Comparison of ENCODE assay signal across 27 cellular contexts in genomic region chr3:53733433-53733832, GRCh38.
"Had no signal": no experiment of that assay in that cellular context is flagged by ENCODE, and none has a peak within 500 bp of the region (broad histone marks: within the 10 kb centered on the region; RNA-seq: fewer than 3 reads in every experiment).

No MANE protein-coding gene starts in this region.

- H3K4me3 ChIP-seq: esophagus muscularis mucosa, lower lobe of right lung, ovary, psoas muscle, sigmoid colon, testis, tibial artery had no signal

- ATAC-seq: left colon; left ventricle myocardium superior; lower lobe of right lung; naive thymus-derived CD8-positive, alpha-beta T cell; psoas muscle; right cardiac atrium; stimulated activated memory B cell treated with anti-CD40 and anti-IgM and Interleukin-4, amounts not matched to agents 10 μg/mL and 1 μg/mL and 100 μg/mL, for 72 hours; stimulated activated naive CD8-positive, alpha-beta T cell treated with anti-CD3 and anti-CD28 coated beads, Interleukin-15, Interleukin-2, amounts not matched to agents 100 U/mL and 50 U/mL, for 24 hours had no signal

- DNase-seq: effector CD8-positive, alpha-beta T cell; endodermal cell; foreskin melanocyte; glutamatergic neuron; hypothalamus; immature natural killer cell; islet precursor cell; kidney glomerular epithelial cell; left colon; left ventricle myocardium superior; lower lobe of right lung; naive thymus-derived CD8-positive, alpha-beta T cell; nephron progenitor cell; nucleus accumbens; ovary; posterior cingulate gyrus; psoas muscle; right cardiac atrium; sigmoid colon; stimulated activated CD4-positive, alpha-beta T cell treated with anti-CD3 and anti-CD28 coated beads, Interleukin-2, amount 100 ng/mL, for 24 hours; stimulated activated CD4-positive, alpha-beta T cell treated with anti-CD3 and anti-CD28 coated beads, Interleukin-4, amount 100 ng/mL, for 4 hours; stimulated activated naive CD8-positive, alpha-beta T cell treated with anti-CD3 and anti-CD28 coated beads, Interleukin-15, Interleukin-2, amounts not matched to agents 100 U/mL and 50 U/mL, for 24 hours; substantia nigra; testis; tibial artery had no signal
